Comparison of ENCODE assay signal across 9 cellular contexts in genomic region chr9:126317513-126317912, GRCh38. TPM values are rescaled to one million over a fixed set of nuclear protein-coding genes. Genes with fewer than 3 reads are reported as not detected.
DNase-seq lines count a peak whose midpoint lies in the region; TF ChIP-seq lines count a peak whose summit lies in the region.
"Had no signal": no experiment of that assay in that cellular context is flagged by ENCODE, and none has a peak within 500 bp of the region (broad histone marks: within the 10 kb centered on the region; RNA-seq: fewer than 3 reads in every experiment).

No MANE protein-coding gene starts in this region.

- peak in 48 of 56 donors; percentile 11 to 62 (median 36) for TF ChIP-seq CTCF in dorsolateral prefrontal cortex (IDR thresholded peaks at IDR 0.05 in 54 of 56, conservative IDR thresholded peaks at IDR 0.05 in 2 of 56; ENCODE audit: low read depth in 1 of 56, partially characterized antibody in 56 of 56)
- no peak for TF ChIP-seq CTCF in progenitor cell of endocrine pancreas (IDR thresholded peaks at IDR 0.05; ENCODE audit: unreplicated experiment)

- no peak overlapping the region for H3K27ac Mint-ChIP-seq in progenitor cell of endocrine pancreas

- H3K4me1 Mint-ChIP-seq in progenitor cell of endocrine pancreas (ENCODE audit: low read depth): peaks cover 5% of the 10 kb centered on the region

- H3K27me3 ChIP-seq in dorsolateral prefrontal cortex: no peaks in the 10 kb centered on the region

- intact Hi-C loops in dorsolateral prefrontal cortex (cut with DNase I): no loop called here

- no peaks in the 10 kb centered on the region for H3K36me3 Mint-ChIP-seq in progenitor cell of endocrine pancreas (ENCODE audit: insufficient read depth)

- H3K4me3 Mint-ChIP-seq in progenitor cell of endocrine pancreas (ENCODE audit: low read depth): no peak overlapping the region

- H3K9me3 Mint-ChIP-seq in progenitor cell of endocrine pancreas (ENCODE audit: low read depth): no peaks in the 10 kb centered on the region

- H3K4me3 ChIP-seq in dorsolateral prefrontal cortex: no peak overlapping the region

- no peaks in the 10 kb centered on the region for H3K27me3 Mint-ChIP-seq in progenitor cell of endocrine pancreas

- H3K27ac ChIP-seq in dorsolateral prefrontal cortex: peak overlapping the region in 25 of 59 donors; percentile 0 to 90 (median 82)

- DNase-seq in EH (ENCODE audit: low read depth) (peak; percentile 35), RPMI8226 (peak; percentile 31), dorsolateral prefrontal cortex (no peak), renal cortical epithelial cell (ENCODE audit: low read depth) (peak; percentile 3), progenitor cell of endocrine pancreas (ENCODE audit: low spot score, unreplicated experiment) (no peak), NCI-H1436 treated with DMSO at 0.1 percent for 48 hours (lab: John Stamatoyannopoulos, UW) (no peak), H4 (ENCODE audit: low spot score) (no peak), A172 (ENCODE audit: low spot score) (no peak)
- DNase-seq: NCI-H226 had no signal

RNA-seq across cellular contexts. Expression of gene MVB12B, which starts 9.1 kb away (rescaled TPM):
- 100 to 1,000 TPM in 23 of 120 experiments, 10 to 100 TPM in 97; 43.4 to 233 (median 75.7) TPM for total RNA-seq in dorsolateral prefrontal cortex
- 1.0 and 5.3 TPM in 2 replicates for total RNA-seq in renal cortical epithelial cell
- total RNA-seq in progenitor cell of endocrine pancreas: 34.6 and 34.8 TPM in 2 replicates
- total RNA-seq in H4 (2014; rRNA removed; shearing (Covaris generic)): 1.4 and 2.8 TPM in 2 replicates
- 10.7 TPM in 2 replicates for total RNA-seq in A172 (2014; rRNA removed; shearing (Covaris generic))

Comparison
In these comparisons a context has a peak if more than half of its experiments do, and no peak if none do; other contexts are left out.
1. DNase-seq: peak in EH (single experiment), RPMI8226 (single experiment) and renal cortical epithelial cell (single experiment); none in dorsolateral prefrontal cortex (0 of 10), progenitor cell of endocrine pancreas (single experiment), NCI-H1436 treated with DMSO at 0.1 percent for 48 hours (single experiment), H4 (single experiment) and A172 (single experiment).